8 cellular contexts compared by ENCODE assay signal in genomic region chrX:20067709-20068315, GRCh38. TPM values are rescaled to one million over a fixed set of nuclear protein-coding genes. Genes with fewer than 3 reads are reported as not detected.
DNase-seq lines count a peak whose midpoint lies in the region; TF ChIP-seq lines count a peak whose summit lies in the region.

No MANE protein-coding gene starts in this region.

- no peak overlapping the region for H3K4me3 ChIP-seq in HEK293 (ENCODE audit: low read depth, low read length)
- H3K4me3 ChIP-seq in fibroblast of mammary gland (ENCODE audit: control insufficient read depth, low read depth, low read length), result no peak overlapping the region
- H3K4me3 ChIP-seq in ovary, result no peak overlapping the region

- intact Hi-C loops in ovary (cut with DNase I), result no loop called here
- intact Hi-C loops in activated CD4-positive, alpha-beta T cell treated with anti-CD3 and anti-CD28 coated beads, Interleukin-2, amount 10 ng/mL, durations not matched to agents 24 days and 14 days (cut with micrococcal nuclease), result loop anchor here (2.0 to 5.0 kb wide), 2 partner anchors 163 to 696 kb away; no protein-coding TSS in a partner anchor

- no peak overlapping the region for H3K4me3 Mint-ChIP-seq in activated CD4-positive, alpha-beta T cell treated with anti-CD3 and anti-CD28 coated beads, Interleukin-2, amount 10 ng/mL, durations not matched to agents 24 days and 14 days
- no peak overlapping the region for H3K4me3 Mint-ChIP-seq in activated CD4-positive, alpha-beta T cell treated with anti-CD3 and anti-CD28 coated beads, Interleukin-2, amount 10 ng/mL, durations not matched to agents 7 days and 5 days

- H3K27ac Mint-ChIP-seq in activated CD4-positive, alpha-beta T cell treated with anti-CD3 and anti-CD28 coated beads, Interleukin-2, amount 10 ng/mL, durations not matched to agents 24 days and 14 days, result no peak overlapping the region
- no peak overlapping the region for H3K27ac Mint-ChIP-seq in activated CD4-positive, alpha-beta T cell treated with anti-CD3 and anti-CD28 coated beads, Interleukin-2, amount 10 ng/mL, durations not matched to agents 7 days and 5 days

- H3K27ac ChIP-seq in HEK293 (ENCODE audit: extremely low read depth, low read depth, low read length) (no peak overlapping the region), ovary (no peak overlapping the region)

- H3K9me3 ChIP-seq in HEK293 (ENCODE audit: control insufficient read depth, insufficient read depth, low read depth, low read length) (no peaks in the 10 kb centered on the region), ovary (no peaks in the 10 kb centered on the region)

- no peaks in the 10 kb centered on the region for H3K36me3 Mint-ChIP-seq in activated CD4-positive, alpha-beta T cell treated with anti-CD3 and anti-CD28 coated beads, Interleukin-2, amount 10 ng/mL, durations not matched to agents 24 days and 14 days (ENCODE audit: low read depth)
- H3K36me3 Mint-ChIP-seq in activated CD4-positive, alpha-beta T cell treated with anti-CD3 and anti-CD28 coated beads, Interleukin-2, amount 10 ng/mL, durations not matched to agents 7 days and 5 days (ENCODE audit: low read depth), result no peaks in the 10 kb centered on the region

- no peaks in the 10 kb centered on the region for H3K9me3 Mint-ChIP-seq in activated CD4-positive, alpha-beta T cell treated with anti-CD3 and anti-CD28 coated beads, Interleukin-2, amount 10 ng/mL, durations not matched to agents 24 days and 14 days
- H3K9me3 Mint-ChIP-seq in activated CD4-positive, alpha-beta T cell treated with anti-CD3 and anti-CD28 coated beads, Interleukin-2, amount 10 ng/mL, durations not matched to agents 7 days and 5 days, result no peaks in the 10 kb centered on the region

- DNase-seq in RKO (ENCODE audit: low spot score) (peak; percentile 93), fibroblast of mammary gland (ENCODE audit: low read depth) (peak; percentile 90), ovary (peak; percentile 75 to 88 (median 86)), NCI-H128 (lab: John Stamatoyannopoulos, UW; ENCODE audit: unreplicated experiment) (no peak), foreskin melanocyte (no peak)
- DNase-seq in activated CD4-positive, alpha-beta T cell treated with anti-CD3 and anti-CD28 coated beads, Interleukin-2, amount 10 ng/mL, durations not matched to agents 24 days and 14 days, result no peak
- no peak for DNase-seq in activated CD4-positive, alpha-beta T cell treated with anti-CD3 and anti-CD28 coated beads, Interleukin-2, amount 10 ng/mL, durations not matched to agents 7 days and 5 days

- TF ChIP-seq CTCF in HEK293 (tag by site-specific recombination; IDR thresholded peaks at IDR 0.05), result no peak
- TF ChIP-seq CTCF in fibroblast of mammary gland (conservative IDR thresholded peaks at IDR 0.05; ENCODE audit: control insufficient read depth, insufficient read depth, low read depth, low read length), result no peak
- no peak for TF ChIP-seq CTCF in ovary (IDR thresholded peaks at IDR 0.05)

- H3K27me3 ChIP-seq in ovary, result no peaks in the 10 kb centered on the region

- no peak for TF ChIP-seq EP300 in ovary (IDR thresholded peaks at IDR 0.05)

- POLR2A ChIA-PET in HEK293 (lab: Yijun Ruan, JAX), result interaction anchor here (0.5 to 0.9 kb wide), 4 partner anchors 54 to 163 kb away, joined by 3 to 4 read pairs (median 3); no protein-coding TSS in a partner anchor
- POLR2A ChIA-PET in activated CD4-positive, alpha-beta T cell treated with anti-CD3 and anti-CD28 coated beads, Interleukin-2, amount 10 ng/mL, durations not matched to agents 7 days and 5 days (lab: Charles Lee), result no interaction called here

- CTCF ChIA-PET in HEK293 (lab: Yijun Ruan, JAX), result interaction anchor here (0.6 to 6.0 kb wide), 24 partner anchors 9 to 696 kb away, joined by 3 to 79 read pairs (median 4); no protein-coding TSS in a partner anchor
- CTCF ChIA-PET in activated CD4-positive, alpha-beta T cell treated with anti-CD3 and anti-CD28 coated beads, Interleukin-2, amount 10 ng/mL, durations not matched to agents 7 days and 5 days (lab: Charles Lee), result interaction anchor here (0.5 to 2.5 kb wide), 4 partner anchors 12 to 163 kb away, joined by 4 to 8 read pairs (median 4); no protein-coding TSS in a partner anchor

- WGBS in ovary, 3 donors, result 24 to 33% (median 24%) methylated on average over 6 of the region's 6 CpGs

- H3K4me1 ChIP-seq in HEK293 (ENCODE audit: control insufficient read depth, insufficient read depth, low read length) (no peaks in the 10 kb centered on the region), ovary (ENCODE audit: insufficient read depth) (no peaks in the 10 kb centered on the region)

- peaks cover 2% of the 10 kb centered on the region for H3K27me3 Mint-ChIP-seq in activated CD4-positive, alpha-beta T cell treated with anti-CD3 and anti-CD28 coated beads, Interleukin-2, amount 10 ng/mL, durations not matched to agents 24 days and 14 days
- H3K27me3 Mint-ChIP-seq in activated CD4-positive, alpha-beta T cell treated with anti-CD3 and anti-CD28 coated beads, Interleukin-2, amount 10 ng/mL, durations not matched to agents 7 days and 5 days, result no peaks in the 10 kb centered on the region

- H3K36me3 ChIP-seq in HEK293 (ENCODE audit: control insufficient read depth in 2 of 2, insufficient read depth in 1 of 2, low read length in 2 of 2) (no peaks in the 10 kb centered on the region), ovary (no peaks in the 10 kb centered on the region)

- no peaks in the 10 kb centered on the region for H3K4me1 Mint-ChIP-seq in activated CD4-positive, alpha-beta T cell treated with anti-CD3 and anti-CD28 coated beads, Interleukin-2, amount 10 ng/mL, durations not matched to agents 24 days and 14 days
- H3K4me1 Mint-ChIP-seq in activated CD4-positive, alpha-beta T cell treated with anti-CD3 and anti-CD28 coated beads, Interleukin-2, amount 10 ng/mL, durations not matched to agents 7 days and 5 days, result peaks cover 2% of the 10 kb centered on the region

- no peak for TF ChIP-seq POLR2A in ovary (IDR thresholded peaks at IDR 0.05)

TF ChIP-seq in HEK293, 187 proteins besides CTCF, POLR2A, EP300 and RAD21 (continues in another document):
- TF ChIP-seq ZNF629 (tag by site-specific recombination; IDR thresholded peaks at IDR 0.05) (peak; percentile 85), ZBTB1 (tag by site-specific recombination; IDR thresholded peaks at IDR 0.05) (no peak), YY1 (tag by site-specific recombination; IDR thresholded peaks at IDR 0.05) (no peak), ZNF692 (tag by site-specific recombination; IDR thresholded peaks at IDR 0.05) (peak; percentile 54; the same call in 1 of the 2 replicates), ZNF600 (tag by site-specific recombination; IDR thresholded peaks at IDR 0.05) (no peak), ZNF670 (tag by site-specific recombination; IDR thresholded peaks at IDR 0.05; ENCODE audit: low read depth) (no peak), ZNF311 (tag by site-specific recombination; IDR thresholded peaks at IDR 0.05; ENCODE audit: borderline replicate concordance) (no peak), ZSCAN4 (tag by site-specific recombination; IDR thresholded peaks at IDR 0.05) (no peak), ZBTB20 (tag by site-specific recombination; IDR thresholded peaks at IDR 0.05) (peak; percentile 87), ZSCAN30 (tag by site-specific recombination; IDR thresholded peaks at IDR 0.05) (peak; percentile 87), ZIC2 (tag by site-specific recombination; IDR thresholded peaks at IDR 0.05) (0 out of 2 replicates have a peak, but pooled peaks have one; percentile 21), SP7 (tag by site-specific recombination; IDR thresholded peaks at IDR 0.05) (0 out of 2 replicates have a peak, but pooled peaks have one; percentile 36), ZNF623 (tag by site-specific recombination; IDR thresholded peaks at IDR 0.05) (no peak), ZNF580 (tag by site-specific recombination; IDR thresholded peaks at IDR 0.05) (no peak), YY2 (tag by site-specific recombination; IDR thresholded peaks at IDR 0.05) (no peak), ZNF768 (tag by site-specific recombination; IDR thresholded peaks at IDR 0.05) (no peak), ZNF138 (tag by site-specific recombination; IDR thresholded peaks at IDR 0.05; ENCODE audit: borderline replicate concordance) (no peak), OSR2 (tag by site-specific recombination; IDR thresholded peaks at IDR 0.05) (peak; percentile 70), ZNF610 (tag by site-specific recombination; IDR thresholded peaks at IDR 0.05; ENCODE audit: borderline replicate concordance) (no peak), ZNF843 (tag by site-specific recombination; IDR thresholded peaks at IDR 0.05) (no peak)

RNA-seq across cellular contexts. Expression of gene MAP7D2, which starts 48.9 kb away (rescaled TPM):
- 1 to 10 TPM in 2 of 7 donors, under 1 TPM in 5; 0.12 to 1.3 (median 0.27) TPM for total RNA-seq in ovary
- polyA plus RNA-seq in ovary, result 1 to 10 TPM in 1 of 2 donors, under 1 TPM in 1; 0.62 to 1.7 TPM
- 0.23 and 0.50 TPM in 2 replicates for total RNA-seq in activated CD4-positive, alpha-beta T cell treated with anti-CD3 and anti-CD28 coated beads, Interleukin-2, amount 10 ng/mL, durations not matched to agents 24 days and 14 days
- total RNA-seq in activated CD4-positive, alpha-beta T cell treated with anti-CD3 and anti-CD28 coated beads, Interleukin-2, amount 10 ng/mL, durations not matched to agents 7 days and 5 days, result under 1 TPM; 0.12 to 0.21 TPM

Comparison
In these comparisons a context has a peak if more than half of its experiments do, and no peak if none do; other contexts are left out.
1. DNase-seq: peak in RKO (single experiment), fibroblast of mammary gland (single experiment) and ovary (5 of 5); none in NCI-H128 (single experiment), activated CD4-positive, alpha-beta T cell treated with anti-CD3 and anti-CD28 coated beads, Interleukin-2, amount 10 ng/mL, durations not matched to agents 24 days and 14 days (single experiment), activated CD4-positive, alpha-beta T cell treated with anti-CD3 and anti-CD28 coated beads, Interleukin-2, amount 10 ng/mL, durations not matched to agents 7 days and 5 days (single experiment) and foreskin melanocyte (single experiment).